In the genomic region with DNA sequence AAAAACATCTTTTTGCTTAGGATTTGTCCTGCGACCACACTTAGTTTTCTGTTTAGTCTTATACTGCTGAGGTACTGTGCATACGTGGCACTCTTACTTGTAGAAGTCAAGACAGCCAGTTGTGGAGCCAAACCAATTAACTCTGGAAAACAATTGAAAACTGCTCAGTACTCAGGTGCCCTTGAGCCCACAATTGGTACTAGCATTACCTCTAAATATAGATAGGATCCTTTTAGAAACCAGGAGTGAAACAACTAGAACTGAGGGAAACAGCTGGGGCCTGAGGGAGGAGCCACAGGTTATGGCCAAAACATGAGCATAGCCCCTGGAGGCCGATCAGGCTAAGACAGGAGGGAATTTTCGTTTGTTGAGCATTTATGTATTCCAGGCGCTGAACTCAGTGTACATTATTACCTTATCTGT, we compare ENCODE assay signal across 8 cellular contexts. TPM values are rescaled to one million over a fixed set of nuclear protein-coding genes. Genes with fewer than 3 reads are reported as not detected.
DNase-seq lines count a peak whose midpoint lies in the region; ATAC-seq and TF ChIP-seq lines count a peak whose summit lies in the region.

No MANE protein-coding gene starts in this region.

- H3K9me3 ChIP-seq in endocrine pancreas (ENCODE audit: control insufficient read depth, low read length) = no peaks in the 10 kb centered on the region

- peaks cover 28% of the 10 kb centered on the region for H3K4me1 Mint-ChIP-seq in progenitor cell of endocrine pancreas (ENCODE audit: low read depth)

- peak; percentile 51 for TF ChIP-seq CTCF in progenitor cell of endocrine pancreas (IDR thresholded peaks at IDR 0.05; ENCODE audit: unreplicated experiment)
- TF ChIP-seq CTCF in lower leg skin (IDR thresholded peaks at IDR 0.05) = no peak

- peak overlapping the region; percentile 89 for H3K4me3 Mint-ChIP-seq in progenitor cell of endocrine pancreas (ENCODE audit: low read depth)

- H3K4me3 ChIP-seq in endocrine pancreas (ENCODE audit: control insufficient read depth, insufficient read depth, low read length) (peak overlapping the region; percentile 40), lower leg skin (ENCODE audit: low read depth, poor library complexity, severe bottlenecking) (no peak overlapping the region)

- no peaks in the 10 kb centered on the region for H3K27me3 ChIP-seq in endocrine pancreas (ENCODE audit: control insufficient read depth, insufficient read depth, low read length)

- peak overlapping the region; percentile 91 for H3K27ac Mint-ChIP-seq in progenitor cell of endocrine pancreas

- H3K36me3 ChIP-seq in endocrine pancreas (ENCODE audit: control insufficient read depth, insufficient read depth, low read length) = no peaks in the 10 kb centered on the region

- H3K4me1 ChIP-seq in endocrine pancreas (ENCODE audit: control insufficient read depth, insufficient read depth, low read length) = peaks cover 6% of the 10 kb centered on the region

- 23% methylated on average over 5 of the region's 5 CpGs for WGBS in lower leg skin, 2 donors

- peak; percentile 57 for ATAC-seq in HG03354 (IDR thresholded peaks at IDR 0.05; ENCODE audit: poor library complexity, severe bottlenecking, unreplicated experiment)

- H3K36me3 Mint-ChIP-seq in progenitor cell of endocrine pancreas (ENCODE audit: insufficient read depth) = peaks cover 11% of the 10 kb centered on the region

- intact Hi-C loops in lower leg skin (cut with DNase I; ENCODE audit: low total_unique reads) = loop anchor here (5.0 kb wide), 1 partner anchor 138 kb away; no protein-coding TSS in a partner anchor

- DNase-seq in Daoy (ENCODE audit: low read depth) = peak; percentile 51
- peak; percentile 44 for DNase-seq in RPMI7951 (ENCODE audit: low read depth)
- no peak for DNase-seq in progenitor cell of endocrine pancreas (ENCODE audit: low spot score, unreplicated experiment)
- DNase-seq in lower leg skin (ENCODE audit: low spot score in 2 of 2) = no peak
- DNase-seq in effector CD4-positive, alpha-beta T cell = no peak

- no peaks in the 10 kb centered on the region for H3K27me3 Mint-ChIP-seq in progenitor cell of endocrine pancreas

- H3K9ac ChIP-seq in endocrine pancreas (ENCODE audit: control insufficient read depth, insufficient read depth, low read length) = no peak overlapping the region

- H3K9me3 Mint-ChIP-seq in progenitor cell of endocrine pancreas (ENCODE audit: low read depth) = no peaks in the 10 kb centered on the region

- TF ChIP-seq POLR2A in GM19099 (IDR thresholded peaks at IDR 0.05; ENCODE audit: extremely low read depth, insufficient read length, low read depth) = peak; percentile 21
- no peak for TF ChIP-seq POLR2A in lower leg skin (IDR thresholded peaks at IDR 0.05)

RNA-seq across cellular contexts. Expression of gene SPATS2, which starts 2.5 kb away (rescaled TPM):
- total RNA-seq in Daoy (2014; rRNA removed; shearing (Covaris generic)) = 20.9 and 32.3 TPM in 2 replicates
- total RNA-seq in RPMI7951 (2014; rRNA removed; shearing (Covaris generic)) = 14.8 and 17.7 TPM in 2 replicates
- total RNA-seq in progenitor cell of endocrine pancreas (84.4 and 87.1 TPM in 2 replicates), lower leg skin (10 to 100 TPM; 14.0 to 26.5 (median 19.6) TPM)

RNA-seq across cellular contexts. Expression of gene DNAJC22, which starts 23.0 kb away (rescaled TPM):
- total RNA-seq in Daoy (2014; rRNA removed; shearing (Covaris generic)) = 2.4 and 2.7 TPM in 2 replicates
- 7.9 and 10.4 TPM in 2 replicates for total RNA-seq in RPMI7951 (2014; rRNA removed; shearing (Covaris generic))
- total RNA-seq in progenitor cell of endocrine pancreas (36.0 and 38.7 TPM in 2 replicates), lower leg skin (under 1 TPM; 0.21 to 0.52 (median 0.35) TPM)

RNA-seq across cellular contexts. Expression of gene C1QL4, which starts 32.7 kb away (rescaled TPM):
- total RNA-seq in Daoy (2014; rRNA removed; shearing (Covaris generic)) = 0.06 and 0.80 TPM in 2 replicates
- 1.7 and 3.3 TPM in 2 replicates for total RNA-seq in RPMI7951 (2014; rRNA removed; shearing (Covaris generic))
- total RNA-seq in progenitor cell of endocrine pancreas (0.64 and 0.79 TPM in 2 replicates), lower leg skin (1 to 10 TPM in 2 of 4 donors, under 1 TPM in 1, not detected in 1; 0.62 to 2.5 (median 1.1) TPM)

RNA-seq across cellular contexts. Expression of gene TROAP, which starts 46.7 kb away (rescaled TPM):
- total RNA-seq in Daoy (2014; rRNA removed; shearing (Covaris generic)) = 45.5 and 48.3 TPM in 2 replicates
- total RNA-seq in RPMI7951 (2014; rRNA removed; shearing (Covaris generic)) = 49.3 and 59.5 TPM in 2 replicates
- 44.7 and 44.9 TPM in 2 replicates for total RNA-seq in progenitor cell of endocrine pancreas
- 10 to 100 TPM in 1 of 4 donors, 1 to 10 TPM in 3; 2.1 to 24.2 (median 6.7) TPM for total RNA-seq in lower leg skin

Comparison
In these comparisons a context has a peak if more than half of its experiments do, and no peak if none do; other contexts are left out.
1. DNase-seq: peak in Daoy (single experiment) and RPMI7951 (single experiment); none in progenitor cell of endocrine pancreas (single experiment), lower leg skin (0 of 2) and effector CD4-positive, alpha-beta T cell (single experiment).